In the genomic region with DNA sequence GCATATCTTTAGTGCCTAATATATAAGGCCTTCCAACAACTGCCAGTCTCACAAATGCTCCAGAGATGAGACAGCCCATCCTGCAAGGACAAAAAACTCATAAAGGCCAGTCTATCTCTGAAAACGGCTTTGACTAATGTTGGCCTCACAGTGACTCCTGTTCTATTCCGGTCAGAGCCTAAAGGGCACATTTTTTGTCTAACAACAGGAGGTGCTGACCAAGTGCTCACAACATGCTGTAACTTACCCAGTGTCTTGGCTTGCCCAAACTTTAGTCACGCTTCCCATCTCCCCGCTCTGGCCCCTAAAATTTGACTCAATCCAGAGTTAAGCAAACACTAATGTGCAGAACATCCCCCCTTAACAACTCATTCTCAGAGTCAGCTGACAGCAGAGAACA, we compare ENCODE assay signal across 16 cellular contexts.
DNase-seq lines count a peak whose midpoint lies in the region; ATAC-seq and TF ChIP-seq lines count a peak whose summit lies in the region.
"Had no signal": no experiment of that assay in that cellular context is flagged by ENCODE, and none has a peak within 500 bp of the region (broad histone marks: within the 10 kb centered on the region; RNA-seq: fewer than 3 reads in every experiment).

No MANE protein-coding gene starts in this region.

- H3K4me2 ChIP-seq in GM23248 (ENCODE audit: unreplicated experiment) = no peak overlapping the region
- H3K4me2 ChIP-seq: BLaER1 treated with 17β-estradiol and CSF1 and Interleukin-3, amounts not matched to agents 10 nM and 100 nM had no signal

- H3K27ac ChIP-seq in GM23248 = no peak overlapping the region
- H3K27ac ChIP-seq: BLaER1 treated with 17β-estradiol and CSF1 and Interleukin-3, amounts not matched to agents 10 nM and 100 nM had no signal

- 73 to 81% methylated on average over 4 of the region's 4 CpGs for WGBS in GM23248 (ENCODE audit: low coverage in 1 of 2, low lambda C conversion rate in 2 of 2, missing lambda C conversion rate in 2 of 2), 2 experiments

- H3K9me2 ChIP-seq in GM23248 (ENCODE audit: insufficient read depth) = no peaks in the 10 kb centered on the region

- POLR2A ChIA-PET in naive thymus-derived CD8-positive, alpha-beta T cell (lab: Charles Lee) = no interaction called here

- no peak for TF ChIP-seq CTCF in epithelial cell of esophagus (IDR thresholded peaks at IDR 0.05; ENCODE audit: insufficient read depth, low read depth, low read length, missing control alignments)

- no peak overlapping the region for H3K4me3 Mint-ChIP-seq in naive thymus-derived CD8-positive, alpha-beta T cell
- H3K4me3 Mint-ChIP-seq: CD4-positive, CD25-positive, alpha-beta regulatory T cell; H9 had no signal

- no peaks in the 10 kb centered on the region for H3K79me2 ChIP-seq in GM23248 (ENCODE audit: insufficient read depth)

- H3K27me3 ChIP-seq in GM23248 (replicated peaks; ENCODE audit: insufficient read depth) = no peaks in the 10 kb centered on the region
- H3K27me3 ChIP-seq: BLaER1 treated with 17β-estradiol and CSF1 and Interleukin-3, amounts not matched to agents 10 nM and 100 nM had no signal

- H2AFZ ChIP-seq in GM23248 = no peak overlapping the region

- peaks cover 0 to 4% (median 0%) of the 10 kb centered on the region in 3 donors for H3K36me3 Mint-ChIP-seq in naive thymus-derived CD8-positive, alpha-beta T cell
- H3K36me3 Mint-ChIP-seq: CD4-positive, CD25-positive, alpha-beta regulatory T cell had no signal

- H3F3A ChIP-seq in GM23248 (ENCODE audit: insufficient read depth) = no peaks in the 10 kb centered on the region

- H3K27ac Mint-ChIP-seq in naive thymus-derived CD8-positive, alpha-beta T cell = no peak overlapping the region
- H3K27ac Mint-ChIP-seq: CD4-positive, CD25-positive, alpha-beta regulatory T cell; H9 had no signal

- H3K4me1 Mint-ChIP-seq in naive thymus-derived CD8-positive, alpha-beta T cell = no peaks in the 10 kb centered on the region
- H3K4me1 Mint-ChIP-seq: CD4-positive, CD25-positive, alpha-beta regulatory T cell; H9 had no signal

- H3K4me1 ChIP-seq in GM23248 (ENCODE audit: insufficient read depth) = no peaks in the 10 kb centered on the region

- peak; percentile 6 for DNase-seq in GM23248
- DNase-seq in LHCN-M2 (ENCODE audit: low read depth) = peak; percentile 5
- DNase-seq in amniotic epithelial cell (ENCODE audit: low read depth) = peak; percentile 28
- peak; percentile 11 for DNase-seq in epithelial cell of esophagus (ENCODE audit: low read depth)
- no peak for DNase-seq in naive thymus-derived CD8-positive, alpha-beta T cell
- DNase-seq in NCI-H146 treated with DMSO at 0.1 percent for 48 hours (lab: John Stamatoyannopoulos, UW; ENCODE audit: unreplicated experiment) = no peak
- DNase-seq in stimulated activated CD4-positive, alpha-beta T cell treated with anti-CD3 and anti-CD28 coated beads, Interleukin-12 subunit alpha, Interleukin-12 subunit beta, amount 100 ng/mL, for 4 hours = no peak
- DNase-seq: ACHN; Calu3; CD4-positive, CD25-positive, alpha-beta regulatory T cell; DMS 273 treated with DMSO at 0.1 percent for 48 hours; DMS79; H9 had no signal

- peaks cover 0 to 27% (median 11%) of the 10 kb centered on the region in 9 donors for H3K9me3 Mint-ChIP-seq in naive thymus-derived CD8-positive, alpha-beta T cell

- H4K20me1 ChIP-seq in GM23248 (ENCODE audit: insufficient read depth) = no peaks in the 10 kb centered on the region
- H4K20me1 ChIP-seq: BLaER1 treated with 17β-estradiol and CSF1 and Interleukin-3, amounts not matched to agents 10 nM and 100 nM had no signal

- H3K9me3 ChIP-seq in GM23248 (ENCODE audit: low read depth) = no peaks in the 10 kb centered on the region

- ATAC-seq in naive thymus-derived CD8-positive, alpha-beta T cell = no peak
- ATAC-seq in HG03135 (IDR thresholded peaks at IDR 0.05; ENCODE audit: unreplicated experiment) = no peak
- ATAC-seq: HepG2 had no signal

- in situ Hi-C loops in GM23248 (cut with MboI) = no loop called here

- H3K4me3 ChIP-seq in GM23248 (no peak overlapping the region), epithelial cell of esophagus (ENCODE audit: low read length) (no peak overlapping the region)
- H3K4me3 ChIP-seq: BLaER1 treated with 17β-estradiol and CSF1 and Interleukin-3, amounts not matched to agents 10 nM and 100 nM had no signal

- no peaks in the 10 kb centered on the region for H3K36me3 ChIP-seq in GM23248 (ENCODE audit: low read depth)
- H3K36me3 ChIP-seq: BLaER1 treated with 17β-estradiol and CSF1 and Interleukin-3, amounts not matched to agents 10 nM and 100 nM had no signal

- H3K27me3 Mint-ChIP-seq in naive thymus-derived CD8-positive, alpha-beta T cell = no peaks in the 10 kb centered on the region
- H3K27me3 Mint-ChIP-seq: CD4-positive, CD25-positive, alpha-beta regulatory T cell had no signal

- no peak overlapping the region for H3K9ac ChIP-seq in GM23248
- H3K9ac ChIP-seq: BLaER1 treated with 17β-estradiol and CSF1 and Interleukin-3, amounts not matched to agents 10 nM and 100 nM had no signal

Comparison
In these comparisons a context has a peak if more than half of its experiments do, and no peak if none do; other contexts are left out.
1. DNase-seq: peak in GM23248 (single experiment), LHCN-M2 (single experiment), amniotic epithelial cell (single experiment) and epithelial cell of esophagus (single experiment); none in naive thymus-derived CD8-positive, alpha-beta T cell (0 of 10), NCI-H146 treated with DMSO at 0.1 percent for 48 hours (single experiment) and stimulated activated CD4-positive, alpha-beta T cell treated with anti-CD3 and anti-CD28 coated beads, Interleukin-12 subunit alpha, Interleukin-12 subunit beta, amount 100 ng/mL, for 4 hours (single experiment).